In genomic region chr12:83985068-83985467, GRCh38 we compare ENCODE assay signal across 25 cellular contexts.
"Had no signal": no experiment of that assay in that cellular context is flagged by ENCODE, and none has a peak within 500 bp of the region (broad histone marks: within the 10 kb centered on the region; RNA-seq: fewer than 3 reads in every experiment).

No MANE protein-coding gene starts in this region.

- H3K27ac ChIP-seq: ascending aorta, cardiac muscle cell, coronary artery, dorsolateral prefrontal cortex, gastroesophageal sphincter, neutrophil, ovary, right lobe of liver, transverse colon had no signal

- H3K4me1 ChIP-seq: ascending aorta, gastroesophageal sphincter, right lobe of liver, transverse colon had no signal

- DNase-seq: activated CD4-positive, alpha-beta T cell treated with anti-CD3 and anti-CD28 coated beads for 36 hours; activated CD4-positive, CD25-positive, alpha-beta regulatory T cell; activated CD8-positive, alpha-beta memory T cell treated with anti-CD3 and anti-CD28 coated beads, Interleukin-2, amount 10 ng/mL, durations not matched to agents 7 days and 5 days; activated CD8-positive, alpha-beta T cell treated with anti-CD3 and anti-CD28 coated beads, Interleukin-2, amount 10 ng/mL, durations not matched to agents 7 days and 5 days; activated effector memory CD4-positive, alpha-beta T cell treated with Interleukin-2 at 50 U/mL for 16 hours; activated naive CD4-positive, alpha-beta T cell treated with Interleukin-2 at 50 U/mL for 16 hours; activated naive CD8-positive, alpha-beta T cell treated with anti-CD3 and anti-CD28 coated beads, Interleukin-2, amount 10 ng/mL, durations not matched to agents 7 days and 5 days; cerebellar nuclear complex; dorsolateral prefrontal cortex; effector memory CD4-positive, alpha-beta T cell; hippocampal formation; immature natural killer cell; kidney; left colon; mammary epithelial cell; ovary; right lobe of liver; stimulated activated CD4-positive, alpha-beta T cell treated with anti-CD3 and anti-CD28 coated beads, Interleukin-2, amount 100 ng/mL, for 48 hours; stimulated activated naive CD4-positive, alpha-beta T cell treated with Interleukin-2 at 50 U/mL for 16 hours; transverse colon had no signal

- H3K27me3 ChIP-seq: ascending aorta, cardiac muscle cell, dorsolateral prefrontal cortex, gastroesophageal sphincter, neutrophil, ovary, right lobe of liver, transverse colon had no signal

- H3K36me3 ChIP-seq: ascending aorta, cardiac muscle cell, gastroesophageal sphincter, neutrophil, ovary, right lobe of liver, transverse colon had no signal

- H3K4me3 ChIP-seq: ascending aorta, cardiac muscle cell, coronary artery, dorsolateral prefrontal cortex, gastroesophageal sphincter, ovary, right lobe of liver, transverse colon had no signal

- ATAC-seq: activated CD4-positive, alpha-beta T cell treated with anti-CD3 and anti-CD28 coated beads for 36 hours; activated CD8-positive, alpha-beta memory T cell treated with anti-CD3 and anti-CD28 coated beads, Interleukin-2, amount 10 ng/mL, durations not matched to agents 7 days and 5 days; activated CD8-positive, alpha-beta T cell treated with anti-CD3 and anti-CD28 coated beads, Interleukin-2, amount 10 ng/mL, durations not matched to agents 7 days and 5 days; gastroesophageal sphincter; left colon; right lobe of liver had no signal

- H3K9me3 ChIP-seq: ascending aorta, gastroesophageal sphincter, neutrophil, ovary, right lobe of liver, transverse colon had no signal
